ENCODE assay signal across 20 cellular contexts in the genomic region with DNA sequence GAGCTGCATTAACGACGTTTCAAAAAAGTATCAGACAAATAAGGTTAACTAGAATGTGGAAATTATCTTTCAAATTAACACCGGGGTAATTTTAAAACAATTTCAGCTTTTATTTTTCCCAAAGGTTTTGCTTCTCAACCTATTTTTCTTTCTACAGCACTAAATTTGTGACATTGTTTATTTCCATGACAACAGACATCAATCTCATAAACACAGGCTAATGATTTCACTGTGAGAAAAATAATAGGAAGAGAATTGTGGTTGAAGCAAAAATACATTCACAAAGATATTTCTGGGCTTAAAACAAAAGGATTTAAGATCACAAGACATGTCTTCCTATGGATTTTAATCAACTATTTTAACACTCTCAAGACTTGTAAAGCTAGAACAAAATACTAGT. TPM values are rescaled to one million over a fixed set of nuclear protein-coding genes. Genes with fewer than 3 reads are reported as not detected.
DNase-seq lines count a peak whose midpoint lies in the region; ATAC-seq, FAIRE-seq and TF ChIP-seq lines count a peak whose summit lies in the region.
"Had no signal": no experiment of that assay in that cellular context is flagged by ENCODE, and none has a peak within 500 bp of the region (broad histone marks: within the 10 kb centered on the region; RNA-seq: fewer than 3 reads in every experiment).

No MANE protein-coding gene starts in this region.

- no peak overlapping the region for H3K27ac Mint-ChIP-seq in activated CD8-positive, alpha-beta memory T cell treated with anti-CD3 and anti-CD28 coated beads, Interleukin-2, amount 10 ng/mL, durations not matched to agents 7 days and 5 days
- H3K27ac Mint-ChIP-seq: CD14-positive monocyte had no signal

- TF ChIP-seq CTCF in endothelial cell of umbilical vein (IDR thresholded peaks at IDR 0.05; ENCODE audit: extremely low read depth in 1 of 2, insufficient read depth in 1 of 2, low read depth in 1 of 2, low read length in 2 of 2) = no peak
- no peak for TF ChIP-seq CTCF in body of pancreas (IDR thresholded peaks at IDR 0.05)
- no peak for TF ChIP-seq CTCF in upper lobe of left lung (IDR thresholded peaks at IDR 0.05)

- H3K36me3 ChIP-seq in ACC112 (ENCODE audit: insufficient read depth, low read length) = 0 out of 2 replicates have a peak, but pooled peaks cover 7% of the 10 kb centered on the region
- H3K36me3 ChIP-seq in endothelial cell of umbilical vein (ENCODE audit: control insufficient read depth in 2 of 2, extremely low read depth in 1 of 2, insufficient read depth in 2 of 2, low read length in 2 of 2) = no peaks in the 10 kb centered on the region
- no peaks in the 10 kb centered on the region for H3K36me3 ChIP-seq in body of pancreas (replicated peaks in 1 of 2; ENCODE audit: insufficient read depth in 1 of 2, low read depth in 2 of 2)
- no peaks in the 10 kb centered on the region for H3K36me3 ChIP-seq in upper lobe of left lung
- H3K36me3 ChIP-seq: HAP-1 had no signal

- no peaks in the 10 kb centered on the region for H3K36me3 Mint-ChIP-seq in activated CD8-positive, alpha-beta memory T cell treated with anti-CD3 and anti-CD28 coated beads, Interleukin-2, amount 10 ng/mL, durations not matched to agents 7 days and 5 days
- H3K36me3 Mint-ChIP-seq: CD14-positive monocyte had no signal

- no peaks in the 10 kb centered on the region for H3K9me1 ChIP-seq in endothelial cell of umbilical vein (replicated peaks; ENCODE audit: control insufficient read depth, extremely low read depth, insufficient read depth, low read length)

- H3K4me2 ChIP-seq in endothelial cell of umbilical vein (ENCODE audit: insufficient read depth, low read length) = no peak overlapping the region

- H3K27ac ChIP-seq in ACC112 (ENCODE audit: low read depth, low read length) (peak overlapping the region; percentile 8; the same call in 1 of the 2 replicates), endothelial cell of umbilical vein (ENCODE audit: insufficient read depth, low read depth, low read length) (no peak overlapping the region), body of pancreas (no peak overlapping the region), upper lobe of left lung (no peak overlapping the region)
- H3K27ac ChIP-seq: 22Rv1, SJCRH30 had no signal

- POLR2A ChIA-PET in endothelial cell of umbilical vein (lab: Charles Lee) = no interaction called here

- no peak for FAIRE-seq in endothelial cell of umbilical vein (lab: Jason Lieb, UNC)
- FAIRE-seq: HTR-8/SVneo had no signal

- no peaks in the 10 kb centered on the region for H3K4me1 Mint-ChIP-seq in activated CD8-positive, alpha-beta memory T cell treated with anti-CD3 and anti-CD28 coated beads, Interleukin-2, amount 10 ng/mL, durations not matched to agents 7 days and 5 days
- H3K4me1 Mint-ChIP-seq: CD14-positive monocyte had no signal

- no peaks in the 10 kb centered on the region for H3K27me3 ChIP-seq in ACC112 (ENCODE audit: insufficient read depth, low read length)
- no peaks in the 10 kb centered on the region for H3K27me3 ChIP-seq in endothelial cell of umbilical vein (ENCODE audit: control insufficient read depth in 2 of 2, insufficient read depth in 2 of 2, low read length in 2 of 2)
- no peaks in the 10 kb centered on the region for H3K27me3 ChIP-seq in body of pancreas
- H3K27me3 ChIP-seq in upper lobe of left lung = no peaks in the 10 kb centered on the region
- H3K27me3 ChIP-seq: SJCRH30 had no signal

- no peak overlapping the region for H2AFZ ChIP-seq in ACC112 (ENCODE audit: low read length, unreplicated experiment)
- no peak overlapping the region for H2AFZ ChIP-seq in endothelial cell of umbilical vein (ENCODE audit: low read depth, low read length)

- dilution Hi-C loops in endothelial cell of umbilical vein (cut with MboI; ENCODE audit: extremely low pct_ligation_motif_present, low sequenced_read_pairs) = no loop called here

- CTCF ChIA-PET in endothelial cell of umbilical vein (lab: Charles Lee) = interaction anchor here (1.2 to 2.5 kb wide), 3 partner anchors 10 to 37 kb away, joined by 4 to 8 read pairs (median 6); no protein-coding TSS in a partner anchor
- CTCF ChIA-PET in activated CD8-positive, alpha-beta memory T cell treated with anti-CD3 and anti-CD28 coated beads, Interleukin-2, amount 10 ng/mL, durations not matched to agents 7 days and 5 days (lab: Charles Lee) = no interaction called here

- no peak overlapping the region for H3K9ac ChIP-seq in endothelial cell of umbilical vein (replicated peaks; ENCODE audit: extremely low read depth, insufficient read depth, low read length)

- no TSS peak for BruUV-seq in endothelial cell of umbilical vein (replicated peaks; lab: Mats Ljungman, UMichigan)

- no peak for ATAC-seq in body of pancreas
- no peak for ATAC-seq in activated CD8-positive, alpha-beta memory T cell treated with anti-CD3 and anti-CD28 coated beads, Interleukin-2, amount 10 ng/mL, durations not matched to agents 7 days and 5 days
- no peak for ATAC-seq in upper lobe of left lung (ENCODE audit: low FRiP score in 2 of 2)

- intact Hi-C loops in endothelial cell of umbilical vein (cut with micrococcal nuclease) = no loop called here
- intact Hi-C loops in body of pancreas (cut with DNase I) = no loop called here

- TF ChIP-seq POLR2A in endothelial cell of umbilical vein (IDR thresholded peaks at IDR 0.05; ENCODE audit: low read depth, low read length) (no peak), body of pancreas (IDR thresholded peaks at IDR 0.05) (no peak), upper lobe of left lung (IDR thresholded peaks at IDR 0.05) (no peak)

- TF ChIP-seq EP300 in upper lobe of left lung (IDR thresholded peaks at IDR 0.05) = no peak

- H3K4me3 ChIP-seq in ACC112 (ENCODE audit: low read depth, low read length) (no peak overlapping the region), endothelial cell of umbilical vein (replicated peaks in 1 of 3; ENCODE audit: insufficient read depth in 1 of 3, low read depth in 1 of 3, low read length in 3 of 3) (no peak overlapping the region), body of pancreas (no peak overlapping the region), upper lobe of left lung (no peak overlapping the region)
- H3K4me3 ChIP-seq: HAP-1, SJCRH30 had no signal

- H3K9me3 ChIP-seq in endothelial cell of umbilical vein (replicated peaks; ENCODE audit: control insufficient read depth, insufficient read depth, low read length) (no peaks in the 10 kb centered on the region), body of pancreas (no peaks in the 10 kb centered on the region), upper lobe of left lung (no peaks in the 10 kb centered on the region)
- H3K9me3 ChIP-seq: HAP-1, SJCRH30 had no signal

- H3K4me1 ChIP-seq in ACC112 (ENCODE audit: control insufficient read depth, insufficient read depth, low read length, unreplicated experiment) = peaks cover 17% of the 10 kb centered on the region
- H3K4me1 ChIP-seq in endothelial cell of umbilical vein (ENCODE audit: control insufficient read depth, extremely low read depth, insufficient read depth, low read length) = peaks cover 10% of the 10 kb centered on the region
- H3K4me1 ChIP-seq in body of pancreas = no peaks in the 10 kb centered on the region
- H3K4me1 ChIP-seq in upper lobe of left lung = peaks cover 0 to 2% (median 0%) of the 10 kb centered on the region in 4 donors
- H3K4me1 ChIP-seq: HAP-1, SJCRH30 had no signal

- WGBS in body of pancreas, 2 donors = 37 to 55% methylated on average over 3 of the region's 3 CpGs
- WGBS in upper lobe of left lung, 2 donors = 66% methylated on average over 3 of the region's 3 CpGs

- no peaks in the 10 kb centered on the region for H4K20me1 ChIP-seq in endothelial cell of umbilical vein (replicated peaks; ENCODE audit: control insufficient read depth, extremely low read depth, insufficient read depth, low read length)

- no peaks in the 10 kb centered on the region for H3K79me2 ChIP-seq in ACC112 (ENCODE audit: control insufficient read depth, insufficient read depth, low read length, unreplicated experiment)
- no peaks in the 10 kb centered on the region for H3K79me2 ChIP-seq in endothelial cell of umbilical vein (ENCODE audit: control insufficient read depth, insufficient read depth, low read length)

- H3K9me3 Mint-ChIP-seq in activated CD8-positive, alpha-beta memory T cell treated with anti-CD3 and anti-CD28 coated beads, Interleukin-2, amount 10 ng/mL, durations not matched to agents 7 days and 5 days (ENCODE audit: low read depth) = no peaks in the 10 kb centered on the region

- no peak overlapping the region for H3K4me3 Mint-ChIP-seq in activated CD8-positive, alpha-beta memory T cell treated with anti-CD3 and anti-CD28 coated beads, Interleukin-2, amount 10 ng/mL, durations not matched to agents 7 days and 5 days
- H3K4me3 Mint-ChIP-seq: CD14-positive monocyte had no signal

- H3K27me3 Mint-ChIP-seq in activated CD8-positive, alpha-beta memory T cell treated with anti-CD3 and anti-CD28 coated beads, Interleukin-2, amount 10 ng/mL, durations not matched to agents 7 days and 5 days = peaks cover 14% of the 10 kb centered on the region

- DNase-seq in M059J (ENCODE audit: low read depth) (peak; percentile 75), endothelial cell of umbilical vein (ENCODE audit: low read depth, low spot score) (peak; percentile 45), myocyte (ENCODE audit: low read depth) (peak; percentile 24), body of pancreas (no peak), upper lobe of left lung (no peak), NK-92 (lab: John Stamatoyannopoulos, UW; ENCODE audit: unreplicated experiment) (no peak)
- DNase-seq in activated CD8-positive, alpha-beta memory T cell treated with anti-CD3 and anti-CD28 coated beads, Interleukin-2, amount 10 ng/mL, durations not matched to agents 7 days and 5 days = no peak
- DNase-seq: DMS79 treated with DMSO at 0.1 percent for 48 hours, MV-4-11, NCI-H1417, NCI-H1930, NCI-H345, NCI-H524 treated with DMSO at 0.1 percent for 48 hours, SJCRH30 had no signal

TF ChIP-seq in endothelial cell of umbilical vein, 7 proteins besides CTCF, POLR2A, EP300 and RAD21 (continues in another document):
- no peak for TF ChIP-seq MYC (IDR thresholded peaks at IDR 0.05; ENCODE audit: low read depth, low read length)
- TF ChIP-seq FOS (IDR thresholded peaks at IDR 0.05; ENCODE audit: borderline replicate concordance, insufficient read depth, low read length) = no peak

RNA-seq across cellular contexts. Expression of a gene that starts 38.4 kb away (rescaled TPM):
- 147 and 336 TPM in 2 replicates for total RNA-seq in M059J (2014; rRNA removed; shearing (Covaris generic))
- total RNA-seq in endothelial cell of umbilical vein (89.1 and 102 TPM in 2 replicates), myocyte (14.6 and 17.7 TPM in 2 replicates), body of pancreas (10 to 100 TPM; 34.0 to 35.3 TPM), upper lobe of left lung (100 to 1,000 TPM in 2 of 6 donors, 10 to 100 TPM in 4; 33.3 to 176 (median 76.9) TPM)
- 48.5 and 49.9 TPM in 2 replicates for polyA plus RNA-seq in endothelial cell of umbilical vein
- 43.4 and 44.0 TPM in 2 replicates for polyA plus RNA-seq in endothelial cell of umbilical vein (2011; cell fraction: cytosol; rRNA removed)
- polyA plus RNA-seq in endothelial cell of umbilical vein (2011; cell fraction: nucleus; rRNA removed) = 75.2 and 88.8 TPM in 2 replicates
- 42.2 and 57.9 TPM in 2 replicates for polyA plus RNA-seq in endothelial cell of umbilical vein (2012)
- polyA minus RNA-seq in endothelial cell of umbilical vein = 216 and 284 TPM in 2 replicates
- polyA minus RNA-seq in endothelial cell of umbilical vein (2011; cell fraction: cytosol; rRNA and poly(A)+ RNA removed) = 67.7 TPM
- 111 and 183 TPM in 2 replicates for polyA minus RNA-seq in endothelial cell of umbilical vein (2011; cell fraction: nucleus; rRNA and poly(A)+ RNA removed)
- 359 TPM for polyA plus RNA-seq in myocyte (2012)
- total RNA-seq in activated CD8-positive, alpha-beta memory T cell treated with anti-CD3 and anti-CD28 coated beads, Interleukin-2, amount 10 ng/mL, durations not matched to agents 7 days and 5 days = not detected
- total RNA-seq: G401 had no signal
- polyA plus RNA-seq: CD14-positive monocyte had no signal

Comparison
In these comparisons a context has a peak if more than half of its experiments do, and no peak if none do; other contexts are left out.
1. DNase-seq: peak in M059J (single experiment), endothelial cell of umbilical vein (single experiment) and myocyte (single experiment); none in body of pancreas (0 of 4), activated CD8-positive, alpha-beta memory T cell treated with anti-CD3 and anti-CD28 coated beads, Interleukin-2, amount 10 ng/mL, durations not matched to agents 7 days and 5 days (single experiment), upper lobe of left lung (0 of 2) and NK-92 (single experiment).
2. RNA of a gene that starts 38.4 kb away (total RNA-seq): 147 to 336 TPM in M059J, 33.3 to 176 TPM in upper lobe of left lung, 89.1 to 102 TPM in endothelial cell of umbilical vein, 34.0 to 35.3 TPM in body of pancreas and 14.6 to 17.7 TPM in myocyte; not detected in activated CD8-positive, alpha-beta memory T cell treated with anti-CD3 and anti-CD28 coated beads, Interleukin-2, amount 10 ng/mL, durations not matched to agents 7 days and 5 days; every median in the first group is over 10 times any median in the second.